Comparison of ENCODE assay signal across 8 cellular contexts in the genomic region with DNA sequence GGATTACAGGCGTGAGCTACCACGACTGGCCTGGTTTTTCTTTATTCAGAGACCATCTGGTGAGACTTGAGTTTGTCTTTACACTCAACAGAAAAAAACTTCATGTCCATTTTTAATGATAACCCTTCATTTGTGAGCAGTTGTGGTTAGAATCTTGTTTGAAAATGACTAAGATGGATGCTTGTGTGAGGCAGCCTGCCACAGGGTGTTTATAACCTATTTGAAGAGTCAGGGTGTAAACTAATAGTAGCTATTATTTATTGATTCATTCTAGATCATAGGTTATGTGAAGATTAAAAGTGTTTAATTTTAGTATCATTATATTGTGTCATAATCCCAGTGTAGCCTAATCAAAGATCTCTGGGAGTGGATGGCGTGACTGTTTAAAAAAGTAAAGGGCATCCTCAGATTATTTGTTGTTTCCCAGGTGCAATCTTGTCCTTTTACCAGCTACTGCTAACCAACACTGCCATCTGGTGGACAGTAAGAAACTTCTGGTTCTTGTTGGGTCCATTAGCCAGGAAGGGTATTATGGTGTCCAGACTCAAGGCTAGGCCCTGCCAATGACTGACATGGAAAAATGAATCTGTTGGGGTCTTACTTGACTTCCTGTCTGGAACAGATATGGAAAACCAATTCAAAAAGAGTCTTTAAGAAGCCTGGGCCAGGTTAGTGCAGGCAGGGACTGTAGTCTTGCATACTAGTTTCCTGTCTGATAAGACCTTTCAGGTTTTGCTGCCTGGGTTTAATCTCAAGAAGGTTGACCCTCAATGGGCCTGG. TPM values are rescaled to one million over a fixed set of nuclear protein-coding genes. Genes with fewer than 3 reads are reported as not detected.
DNase-seq lines count a peak whose midpoint lies in the region; ATAC-seq, FAIRE-seq and TF ChIP-seq lines count a peak whose summit lies in the region.

No MANE protein-coding gene starts in this region.

- H3K4me1 ChIP-seq in upper lobe of left lung: peaks cover 0 to 5% (median 0%) of the 10 kb centered on the region in 4 donors

- H3K4me3 ChIP-seq in upper lobe of left lung: no peak overlapping the region

- DNase-seq in CMK (ENCODE audit: low read depth) (peak; percentile 49), NCI-H2196 (lab: John Stamatoyannopoulos, UW; ENCODE audit: unreplicated experiment) (peak; percentile 52), mesothelial cell of epicardium (ENCODE audit: low spot score in 2 of 2, unreplicated experiment in 2 of 2) (no peak), upper lobe of left lung (no peak)

- FAIRE-seq in endometrium (lab: Jason Lieb, UNC): peak; percentile 55

- WGBS in upper lobe of left lung, 2 donors: 74 to 77% methylated on average over 3 of the region's 3 CpGs

- no peak for TF ChIP-seq EP300 in upper lobe of left lung (IDR thresholded peaks at IDR 0.05)

- peaks cover 0 to 23% (median 11%) of the 10 kb centered on the region in 4 donors for H3K36me3 ChIP-seq in upper lobe of left lung

- ATAC-seq in GM19025 (IDR thresholded peaks at IDR 0.05; ENCODE audit: low read depth, unreplicated experiment) (peak; percentile 73), HG03280 (IDR thresholded peaks at IDR 0.05; ENCODE audit: unreplicated experiment) (peak; percentile 62), upper lobe of left lung (ENCODE audit: low FRiP score in 2 of 2) (peak; percentile 79 to 89)

- H3K27ac ChIP-seq in VCaP: no peak overlapping the region
- H3K27ac ChIP-seq in upper lobe of left lung: no peak overlapping the region

- no peak overlapping the region for H3K27ac Mint-ChIP-seq in mesothelial cell of epicardium

- TF ChIP-seq CTCF in VCaP (conservative IDR thresholded peaks at IDR 0.05) (peak; percentile 85), mesothelial cell of epicardium (IDR thresholded peaks at IDR 0.05; ENCODE audit: unreplicated experiment) (peak; percentile 83), upper lobe of left lung (IDR thresholded peaks at IDR 0.05) (peak; percentile 56 to 76 (median 70))

- H3K4me1 Mint-ChIP-seq in mesothelial cell of epicardium: no peaks in the 10 kb centered on the region

- H3K27me3 Mint-ChIP-seq in mesothelial cell of epicardium (ENCODE audit: low read depth): no peaks in the 10 kb centered on the region

- no peaks in the 10 kb centered on the region for H3K27me3 ChIP-seq in upper lobe of left lung

- H3K4me3 Mint-ChIP-seq in mesothelial cell of epicardium: no peak overlapping the region

- no peaks in the 10 kb centered on the region for H3K9me3 ChIP-seq in upper lobe of left lung

- peaks cover 17% of the 10 kb centered on the region for H3K36me3 Mint-ChIP-seq in mesothelial cell of epicardium

- TF ChIP-seq POLR2A in upper lobe of left lung (IDR thresholded peaks at IDR 0.05): no peak

- no peaks in the 10 kb centered on the region for H3K9me3 Mint-ChIP-seq in mesothelial cell of epicardium

RNA-seq across cellular contexts. Expression of a gene that starts 24.9 kb away (rescaled TPM):
- total RNA-seq in mesothelial cell of epicardium (18.2 to 19.1 TPM (median 18.3 TPM) in 3 replicates), upper lobe of left lung (10 to 100 TPM in 5 of 6 donors, 1 to 10 TPM in 1; 8.8 to 23.5 (median 16.9) TPM)

Comparison
In these comparisons a context has a peak if more than half of its experiments do, and no peak if none do; other contexts are left out.
1. DNase-seq: peak in CMK (single experiment) and NCI-H2196 (single experiment); none in mesothelial cell of epicardium (0 of 2) and upper lobe of left lung (0 of 2).
2. Peak in every context shown above with its lines, with median percentiles within 50 percentile points of each other: ATAC-seq and CTCF ChIP-seq.